In genomic region chr11:72968395-72968794, GRCh38 we compare ENCODE assay signal across 17 cellular contexts.
A peak's percentile ranks its signal among the peaks of the same experiment; 100 is the strongest.
DNase-seq lines count a peak whose midpoint lies in the region; ATAC-seq, FAIRE-seq and TF ChIP-seq lines count a peak whose summit lies in the region.
"Had no signal": no experiment of that assay in that cellular context is flagged by ENCODE, and none has a peak within 500 bp of the region (broad histone marks: within the 10 kb centered on the region; RNA-seq: fewer than 3 reads in every experiment).

No MANE protein-coding gene starts in this region.

- CTCF ChIA-PET in activated CD8-positive, alpha-beta T cell treated with anti-CD3 and anti-CD28 coated beads, Interleukin-2, amount 10 ng/mL, durations not matched to agents 7 days and 5 days (lab: Charles Lee), result no interaction called here
- CTCF ChIA-PET in activated CD8-positive, alpha-beta T cell treated with anti-CD3 and anti-CD28 coated beads for 36 hours (lab: Charles Lee), result interaction anchor here (0.6 kb wide), 1 partner anchor 74 kb away, joined by 3 read pairs; no protein-coding TSS in a partner anchor
- CTCF ChIA-PET in A549 (lab: Yijun Ruan, JAX) (no interaction called here), SK-N-SH (lab: Yijun Ruan, JAX) (no interaction called here)

- no peaks in the 10 kb centered on the region for H3K79me2 ChIP-seq in SK-N-SH (ENCODE audit: insufficient read depth)

- no peaks in the 10 kb centered on the region for H3K9me2 ChIP-seq in SK-N-SH

- no peaks in the 10 kb centered on the region for H4K20me1 ChIP-seq in SK-N-SH (ENCODE audit: insufficient read depth)

- H3K4me1 ChIP-seq in A549, result peaks cover 6% of the 10 kb centered on the region; the same call in 1 of the 3 replicates
- H3K4me1 ChIP-seq in SK-N-SH (ENCODE audit: control insufficient read depth in 1 of 2, insufficient read depth in 2 of 2, low read depth in 1 of 2, low read length in 1 of 2), result peaks cover 0 to 24% of the 10 kb centered on the region in 2 experiments; a peak in 2 of 4 replicates
- H3K4me1 ChIP-seq: BE2C had no signal

- TF ChIP-seq CTCF in activated CD8-positive, alpha-beta T cell treated with anti-CD3 and anti-CD28 coated beads for 36 hours (IDR thresholded peaks at IDR 0.05), result no peak
- TF ChIP-seq CTCF in A549 (IDR thresholded peaks at IDR 0.05) (no peak), SK-N-SH (IDR thresholded peaks at IDR 0.05) (no peak)

- no peaks in the 10 kb centered on the region for H3K9me3 ChIP-seq in A549
- H3K9me3 ChIP-seq in SK-N-SH, result no peaks in the 10 kb centered on the region
- H3K9me3 ChIP-seq: BE2C had no signal

- H3K9me3 Mint-ChIP-seq in activated CD8-positive, alpha-beta T cell treated with anti-CD3 and anti-CD28 coated beads, Interleukin-2, amount 10 ng/mL, durations not matched to agents 7 days and 5 days (ENCODE audit: insufficient read depth), result no peaks in the 10 kb centered on the region
- H3K9me3 Mint-ChIP-seq in activated CD8-positive, alpha-beta T cell treated with anti-CD3 and anti-CD28 coated beads for 36 hours, result no peaks in the 10 kb centered on the region
- H3K9me3 Mint-ChIP-seq: CD8-positive, alpha-beta T cell; HFFc6 had no signal

- no peaks in the 10 kb centered on the region for H3K27me3 Mint-ChIP-seq in activated CD8-positive, alpha-beta T cell treated with anti-CD3 and anti-CD28 coated beads, Interleukin-2, amount 10 ng/mL, durations not matched to agents 7 days and 5 days (ENCODE audit: low read depth)
- no peaks in the 10 kb centered on the region for H3K27me3 Mint-ChIP-seq in activated CD8-positive, alpha-beta T cell treated with anti-CD3 and anti-CD28 coated beads for 36 hours

- no peak for FAIRE-seq in A549 (lab: Jason Lieb, UNC)
- peak; percentile 64 for FAIRE-seq in GM12892 (lab: Jason Lieb, UNC)
- FAIRE-seq: D721Med had no signal

- no peak for ATAC-seq in activated CD8-positive, alpha-beta T cell treated with anti-CD3 and anti-CD28 coated beads, Interleukin-2, amount 10 ng/mL, durations not matched to agents 7 days and 5 days
- ATAC-seq in activated CD8-positive, alpha-beta T cell treated with anti-CD3 and anti-CD28 coated beads for 36 hours, result no peak
- ATAC-seq in A549 (no peak), HG03139 (IDR thresholded peaks at IDR 0.05; ENCODE audit: unreplicated experiment) (no peak), HG03354 (IDR thresholded peaks at IDR 0.05; ENCODE audit: poor library complexity, severe bottlenecking, unreplicated experiment) (no peak), Right ventricle myocardium superior (ENCODE audit: poor library complexity) (no peak)
- ATAC-seq: CD8-positive, alpha-beta T cell had no signal

- H3K4me3 Mint-ChIP-seq in activated CD8-positive, alpha-beta T cell treated with anti-CD3 and anti-CD28 coated beads, Interleukin-2, amount 10 ng/mL, durations not matched to agents 7 days and 5 days, result no peak overlapping the region
- H3K4me3 Mint-ChIP-seq in activated CD8-positive, alpha-beta T cell treated with anti-CD3 and anti-CD28 coated beads for 36 hours, result no peak overlapping the region
- H3K4me3 Mint-ChIP-seq: CD14-positive monocyte; CD8-positive, alpha-beta T cell had no signal

- peaks cover 36% of the 10 kb centered on the region for H3K36me3 Mint-ChIP-seq in activated CD8-positive, alpha-beta T cell treated with anti-CD3 and anti-CD28 coated beads, Interleukin-2, amount 10 ng/mL, durations not matched to agents 7 days and 5 days (ENCODE audit: low read depth)
- H3K36me3 Mint-ChIP-seq in activated CD8-positive, alpha-beta T cell treated with anti-CD3 and anti-CD28 coated beads for 36 hours (ENCODE audit: low read depth), result peaks cover 6% of the 10 kb centered on the region

- no peak for TF ChIP-seq RAD21 in A549 (conservative IDR thresholded peaks at IDR 0.05 in 1 of 2, IDR thresholded peaks at IDR 0.05 in 1 of 2)
- no peak for TF ChIP-seq RAD21 in SK-N-SH (IDR thresholded peaks at IDR 0.05; ENCODE audit: low read length)

- peaks cover 3 to 8% of the 10 kb centered on the region in 2 experiments for H3K36me3 ChIP-seq in SK-N-SH (replicated peaks in 1 of 2; ENCODE audit: control insufficient read depth in 1 of 2, insufficient read depth in 2 of 2, low read length in 1 of 2)
- H3K36me3 ChIP-seq: BE2C had no signal

- H3K4me1 Mint-ChIP-seq in activated CD8-positive, alpha-beta T cell treated with anti-CD3 and anti-CD28 coated beads, Interleukin-2, amount 10 ng/mL, durations not matched to agents 7 days and 5 days (ENCODE audit: low read depth), result peaks cover 50% of the 10 kb centered on the region
- peaks cover 37% of the 10 kb centered on the region for H3K4me1 Mint-ChIP-seq in activated CD8-positive, alpha-beta T cell treated with anti-CD3 and anti-CD28 coated beads for 36 hours (ENCODE audit: low read depth)

- intact Hi-C loops in activated CD8-positive, alpha-beta T cell treated with anti-CD3 and anti-CD28 coated beads for 36 hours (cut with micrococcal nuclease), result no loop called here
- intact Hi-C loops in Right ventricle myocardium superior (cut with DNase I), result no loop called here

- H3F3A ChIP-seq in SK-N-SH (replicated peaks; ENCODE audit: insufficient read depth), result peaks cover 18% of the 10 kb centered on the region

- H3K4me2 ChIP-seq in A549 (no peak overlapping the region), SK-N-SH (no peak overlapping the region)

- peak overlapping the region; percentile 30 for H3K27ac Mint-ChIP-seq in activated CD8-positive, alpha-beta T cell treated with anti-CD3 and anti-CD28 coated beads, Interleukin-2, amount 10 ng/mL, durations not matched to agents 7 days and 5 days
- H3K27ac Mint-ChIP-seq in activated CD8-positive, alpha-beta T cell treated with anti-CD3 and anti-CD28 coated beads for 36 hours, result no peak overlapping the region
- H3K27ac Mint-ChIP-seq: CD8-positive, alpha-beta T cell had no signal

- no peak for DNase-seq in activated CD8-positive, alpha-beta T cell treated with anti-CD3 and anti-CD28 coated beads, Interleukin-2, amount 10 ng/mL, durations not matched to agents 7 days and 5 days
- no peak for DNase-seq in activated CD8-positive, alpha-beta T cell treated with anti-CD3 and anti-CD28 coated beads for 36 hours
- DNase-seq in A549 (ENCODE audit: low read depth in 1 of 2, low spot score in 1 of 2), result no peak
- DNase-seq in GM12892 (ENCODE audit: insufficient read length), result no peak
- no peak for DNase-seq in SK-N-SH
- DNase-seq in Right ventricle myocardium superior, result no peak
- DNase-seq: BE2C; CD8-positive, alpha-beta T cell; COR-L47; DND-41; GDM1; HCEC 1CT; HFFc6 had no signal

- POLR2A ChIA-PET in activated CD8-positive, alpha-beta T cell treated with anti-CD3 and anti-CD28 coated beads, Interleukin-2, amount 10 ng/mL, durations not matched to agents 7 days and 5 days (lab: Charles Lee), result no interaction called here
- POLR2A ChIA-PET in activated CD8-positive, alpha-beta T cell treated with anti-CD3 and anti-CD28 coated beads for 36 hours (lab: Charles Lee), result no interaction called here
- POLR2A ChIA-PET in A549 (lab: Yijun Ruan, JAX) (no interaction called here), SK-N-SH (lab: Yijun Ruan, JAX) (no interaction called here)

- no peak overlapping the region for H3K27ac ChIP-seq in A549
- no peak overlapping the region for H3K27ac ChIP-seq in SK-N-SH (ENCODE audit: low read depth in 2 of 2, low read length in 1 of 2)

- TF ChIP-seq POLR2A in A549 (IDR thresholded peaks at IDR 0.05; ENCODE audit: low read length) (no peak), GM12892 (IDR thresholded peaks at IDR 0.05; ENCODE audit: low read depth, low read length) (no peak)

- H3K27me3 ChIP-seq in SK-N-SH (ENCODE audit: insufficient read depth), result no peaks in the 10 kb centered on the region
- H3K27me3 ChIP-seq: BE2C had no signal

- TF ChIP-seq EP300 in A549 (IDR thresholded peaks at IDR 0.05) (no peak), SK-N-SH (IDR thresholded peaks at IDR 0.05; ENCODE audit: borderline replicate concordance in 1 of 2, low read depth in 1 of 2, low read length in 1 of 2) (no peak)

- H3K9ac ChIP-seq in SK-N-SH, result no peak overlapping the region

- H3K4me3 ChIP-seq in A549, result no peak overlapping the region
- H3K4me3 ChIP-seq in SK-N-SH (ENCODE audit: low read depth in 2 of 2, low read length in 1 of 2), result no peak overlapping the region

- no peak overlapping the region for H2AFZ ChIP-seq in SK-N-SH (ENCODE audit: low read depth)

TF ChIP-seq in A549, 52 proteins besides CTCF, POLR2A, EP300 and RAD21:
- peak; percentile 79 for TF ChIP-seq MAFK (IDR thresholded peaks at IDR 0.05; ENCODE audit: partially characterized antibody)
- TF ChIP-seq KDM1A (IDR thresholded peaks at IDR 0.05; ENCODE audit: low read depth), result no peak

TF ChIP-seq in SK-N-SH, 30 proteins besides CTCF, POLR2A, EP300 and RAD21 (continues in another document):
- peak; percentile 22; the same call in 1 of the 2 replicates for TF ChIP-seq TCF12 (IDR thresholded peaks at IDR 0.05)
- TF ChIP-seq JUND (IDR thresholded peaks at IDR 0.05), result no peak
- TF ChIP-seq RCOR1 (IDR thresholded peaks at IDR 0.05; ENCODE audit: low read length), result no peak
- TF ChIP-seq FOXJ3 (CRISPR knock-in tag; IDR thresholded peaks at IDR 0.05), result no peak
- no peak for TF ChIP-seq NRF1 (IDR thresholded peaks at IDR 0.05; ENCODE audit: low read depth, low read length)
- no peak for TF ChIP-seq ZBTB33 (IDR thresholded peaks at IDR 0.05; ENCODE audit: borderline replicate concordance, low read depth)
- TF ChIP-seq FOXM1 (IDR thresholded peaks at IDR 0.05; ENCODE audit: low read depth), result no peak
- TF ChIP-seq MAX (IDR thresholded peaks at IDR 0.05; ENCODE audit: low read depth), result no peak
